13 cellular contexts compared by ENCODE assay signal in genomic region chr5:92559743-92560142, GRCh38.
DNase-seq lines count a peak whose midpoint lies in the region; TF ChIP-seq lines count a peak whose summit lies in the region.
"Had no signal": no experiment of that assay in that cellular context is flagged by ENCODE, and none has a peak within 500 bp of the region (broad histone marks: within the 10 kb centered on the region; RNA-seq: fewer than 3 reads in every experiment).

No MANE protein-coding gene starts in this region.

- H3K9ac ChIP-seq in endodermal cell (ENCODE audit: extremely low read depth, low read length, poor library complexity, severe bottlenecking) = no peak overlapping the region

- H3K9me3 ChIP-seq in endodermal cell (ENCODE audit: control insufficient read depth, low read length) (no peaks in the 10 kb centered on the region), osteoblast (ENCODE audit: low read depth, low read length) (no peaks in the 10 kb centered on the region)
- H3K9me3 ChIP-seq: psoas muscle, tibial nerve had no signal

- H3K36me3 ChIP-seq in endodermal cell (ENCODE audit: control insufficient read depth, insufficient read depth, low read length) = no peaks in the 10 kb centered on the region
- no peaks in the 10 kb centered on the region for H3K36me3 ChIP-seq in osteoblast (ENCODE audit: insufficient read depth, low read length)
- H3K36me3 ChIP-seq: tibial nerve had no signal

- H3K27ac Mint-ChIP-seq in endodermal cell = no peak overlapping the region

- no peaks in the 10 kb centered on the region for H3K9me3 Mint-ChIP-seq in endodermal cell

- TF ChIP-seq CTCF in endodermal cell (conservative IDR thresholded peaks at IDR 0.05) (peak; percentile 40), osteoblast (IDR thresholded peaks at IDR 0.05; ENCODE audit: extremely low read depth, low read depth, low read length) (no peak)

- DNase-seq in EL (peak; percentile 44), NCI-H2227 treated with DMSO at 0.1 percent for 48 hours (lab: John Stamatoyannopoulos, UW) (peak; percentile 46), endodermal cell (peak; percentile 43), osteoblast (ENCODE audit: insufficient read length, low spot score, missing footprints) (peak; percentile 3), ureter (ENCODE audit: low spot score) (no peak), epidermal melanocyte (ENCODE audit: insufficient read length, low spot score) (no peak)
- no peak for DNase-seq in stimulated activated CD8-positive, alpha-beta memory T cell treated with anti-CD3 and anti-CD28 coated beads, Interleukin-4, amount 100 ng/mL, for 48 hours
- DNase-seq: activated T-cell treated with anti-CD3 and anti-CD28 coated beads, Interleukin-2, amount 50 U/mL, for 48 hours; cerebellar nuclear complex; DND-41; NCI-H2081; psoas muscle had no signal

- no peak overlapping the region for H2AFZ ChIP-seq in osteoblast (ENCODE audit: low read length)

- no peaks in the 10 kb centered on the region for H4K20me1 ChIP-seq in osteoblast (ENCODE audit: insufficient read depth, low read length)

- WGBS in endodermal cell (ENCODE audit: insufficient coverage in 1 of 2, insufficient read length in 1 of 2), 2 experiments = 72 to 74% methylated on average over 3 of the region's 3 CpGs

- H3K27ac ChIP-seq in endodermal cell (ENCODE audit: low read depth, low read length) (no peak overlapping the region), osteoblast (ENCODE audit: low read depth, low read length) (peak overlapping the region; percentile 73)
- H3K27ac ChIP-seq: psoas muscle had no signal

- peaks cover 9% of the 10 kb centered on the region for H3K27me3 Mint-ChIP-seq in endodermal cell (ENCODE audit: insufficient read depth)

- H3K27me3 ChIP-seq in endodermal cell (ENCODE audit: control insufficient read depth, insufficient read depth, low read length, poor library complexity, severe bottlenecking) (no peaks in the 10 kb centered on the region), osteoblast (ENCODE audit: insufficient read depth, low read length) (no peaks in the 10 kb centered on the region)
- H3K27me3 ChIP-seq: tibial nerve had no signal

- H3K4me1 ChIP-seq in endodermal cell (ENCODE audit: control insufficient read depth, insufficient read depth, low read length) (no peaks in the 10 kb centered on the region), osteoblast (ENCODE audit: insufficient read depth, low read length) (peaks cover 32% of the 10 kb centered on the region)
- H3K4me1 ChIP-seq: psoas muscle had no signal

- H3K79me2 ChIP-seq in osteoblast (ENCODE audit: insufficient read depth, low read length) = no peaks in the 10 kb centered on the region

- H3K4me3 ChIP-seq in endodermal cell (ENCODE audit: low read length) = no peak overlapping the region
- H3K4me3 ChIP-seq in osteoblast (ENCODE audit: insufficient read depth, low read length) = no peak overlapping the region
- H3K4me3 ChIP-seq: psoas muscle, tibial nerve had no signal

- H3K4me2 ChIP-seq in osteoblast (ENCODE audit: insufficient read depth, low read length) = peak overlapping the region; percentile 49

- no peaks in the 10 kb centered on the region for H3K36me3 Mint-ChIP-seq in endodermal cell (ENCODE audit: low read depth)

- H3K4me1 Mint-ChIP-seq in endodermal cell = peaks cover 21% of the 10 kb centered on the region

- no peak overlapping the region for H3K4me3 Mint-ChIP-seq in endodermal cell

Comparison
In these comparisons a context has a peak if more than half of its experiments do, and no peak if none do; other contexts are left out.
1. DNase-seq: peak in EL (single experiment), NCI-H2227 treated with DMSO at 0.1 percent for 48 hours (single experiment), endodermal cell (single experiment) and osteoblast (single experiment); none in ureter (single experiment), stimulated activated CD8-positive, alpha-beta memory T cell treated with anti-CD3 and anti-CD28 coated beads, Interleukin-4, amount 100 ng/mL, for 48 hours (single experiment) and epidermal melanocyte (single experiment).